In the genomic region with DNA sequence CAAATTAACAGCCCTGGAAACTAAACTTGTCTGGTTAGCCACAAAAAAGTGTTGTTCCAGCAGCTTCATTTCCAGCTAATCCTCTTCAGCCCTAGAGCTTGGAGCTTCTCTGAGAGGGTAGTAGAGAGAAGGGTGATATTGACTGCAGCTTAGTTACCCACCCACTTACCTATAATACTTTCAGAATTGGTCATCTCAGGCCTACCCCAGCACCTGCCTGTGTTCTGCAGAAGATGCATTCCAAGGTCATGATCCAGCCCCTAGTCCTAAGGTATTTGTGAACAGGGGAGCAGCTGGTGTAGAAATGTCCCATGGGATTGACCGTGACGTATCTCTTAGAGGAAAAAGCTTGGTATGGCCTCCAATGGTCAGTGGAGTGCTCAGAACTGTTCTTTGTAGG, we compare ENCODE assay signal across 20 cellular contexts.
DNase-seq lines count a peak whose midpoint lies in the region; ATAC-seq and TF ChIP-seq lines count a peak whose summit lies in the region.
"Had no signal": no experiment of that assay in that cellular context is flagged by ENCODE, and none has a peak within 500 bp of the region (broad histone marks: within the 10 kb centered on the region; RNA-seq: fewer than 3 reads in every experiment).

No MANE protein-coding gene starts in this region.

- TF ChIP-seq CTCF in RWPE2 (IDR thresholded peaks at IDR 0.05; ENCODE audit: poor library complexity, severe bottlenecking) (no peak), neutrophil (IDR thresholded peaks at IDR 0.05) (no peak)

- intact Hi-C loops in activated CD4-positive, alpha-beta T cell treated with anti-CD3 and anti-CD28 coated beads for 36 hours (cut with DNase I, micrococcal nuclease) = no loop called here
- intact Hi-C loops in CD4-positive, alpha-beta memory T cell (cut with micrococcal nuclease) = no loop called here

- H3K27ac ChIP-seq in RWPE2 (ENCODE audit: poor library complexity, severe bottlenecking) (no peak overlapping the region), neutrophil (peak overlapping the region; percentile 23)
- H3K27ac ChIP-seq in CD4-positive, alpha-beta memory T cell (ENCODE audit: low read depth, low read length) = no peak overlapping the region
- H3K27ac ChIP-seq: 22Rv1, transverse colon had no signal

- CTCF ChIA-PET in activated CD4-positive, alpha-beta T cell treated with anti-CD3 and anti-CD28 coated beads for 36 hours (lab: Charles Lee) = interaction anchor here (0.5 to 0.8 kb wide), 2 partner anchors 226 to 1192 kb away, joined by 3 read pairs; no protein-coding TSS in a partner anchor
- CTCF ChIA-PET in CD4-positive, alpha-beta memory T cell (lab: Charles Lee; ENCODE audit: partially characterized antibody) = no interaction called here

- no peak for DNase-seq in activated CD4-positive, alpha-beta T cell treated with anti-CD3 and anti-CD28 coated beads for 36 hours
- no peak for DNase-seq in activated CD4-positive, alpha-beta T cell treated with anti-CD3 and anti-CD28 coated beads, Interleukin-2, amount 50 U/mL, for 48 hours
- DNase-seq in RWPE2 (ENCODE audit: low spot score) (no peak), medulla oblongata (ENCODE audit: extremely low spot score) (no peak), NCI-H2227 treated with DMSO at 0.1 percent for 48 hours (lab: John Stamatoyannopoulos, UW) (no peak)
- no peak for DNase-seq in CD4-positive, alpha-beta memory T cell
- DNase-seq: activated CD4-positive, alpha-beta T cell treated with anti-CD3 and anti-CD28 coated beads for 4 hours; activated effector memory CD4-positive, alpha-beta T cell treated with Interleukin-2 at 50 U/mL for 16 hours; CD8-positive, alpha-beta T cell; effector memory CD4-positive, alpha-beta T cell; naive B cell; NCI-H1694 treated with DMSO at 0.1 percent for 48 hours; SIG-M5; stimulated activated CD4-positive, alpha-beta T cell treated with anti-CD3 and anti-CD28 coated beads, Interleukin-4, amount 100 ng/mL, for 1 hour; transverse colon had no signal

- H3K4me3 ChIP-seq in RWPE2 (ENCODE audit: severe bottlenecking) = no peak overlapping the region
- H3K4me3 ChIP-seq in neutrophil (ENCODE audit: low read depth in 1 of 2, low read length in 1 of 2) = no peak overlapping the region
- no peak overlapping the region for H3K4me3 ChIP-seq in CD4-positive, alpha-beta memory T cell (ENCODE audit: low read length in 2 of 2)
- H3K4me3 ChIP-seq: GM23338, transverse colon had no signal

- H3K4me1 Mint-ChIP-seq in activated CD4-positive, alpha-beta T cell treated with anti-CD3 and anti-CD28 coated beads for 36 hours = peaks cover 26% of the 10 kb centered on the region
- H3K4me1 Mint-ChIP-seq in CD4-positive, alpha-beta memory T cell = peaks cover 1 to 6% (median 5%) of the 10 kb centered on the region in 4 donors

- H3K9me3 ChIP-seq in RWPE2 (ENCODE audit: severe bottlenecking) (no peaks in the 10 kb centered on the region), neutrophil (no peaks in the 10 kb centered on the region)
- H3K9me3 ChIP-seq in CD4-positive, alpha-beta memory T cell (ENCODE audit: control insufficient read depth in 1 of 2, low read length in 2 of 2) = no peaks in the 10 kb centered on the region
- H3K9me3 ChIP-seq: transverse colon had no signal

- H3K36me3 ChIP-seq in RWPE2 (ENCODE audit: low read depth) (no peaks in the 10 kb centered on the region), neutrophil (peaks cover 9% of the 10 kb centered on the region)
- H3K36me3 ChIP-seq in CD4-positive, alpha-beta memory T cell (ENCODE audit: insufficient read depth, low read length) = no peaks in the 10 kb centered on the region
- H3K36me3 ChIP-seq: transverse colon had no signal

- no peak overlapping the region for H3K4me3 Mint-ChIP-seq in activated CD4-positive, alpha-beta T cell treated with anti-CD3 and anti-CD28 coated beads for 36 hours
- peak overlapping the region in 1 of 8 donors; percentile 20 for H3K4me3 Mint-ChIP-seq in CD4-positive, alpha-beta memory T cell
- H3K4me3 Mint-ChIP-seq: CD8-positive, alpha-beta T cell; GM23338; memory B cell had no signal

- H3K27ac Mint-ChIP-seq in activated CD4-positive, alpha-beta T cell treated with anti-CD3 and anti-CD28 coated beads for 36 hours = no peak overlapping the region
- no peak overlapping the region for H3K27ac Mint-ChIP-seq in CD4-positive, alpha-beta memory T cell
- H3K27ac Mint-ChIP-seq: CD8-positive, alpha-beta T cell; GM23338 had no signal

- POLR2A ChIA-PET in activated CD4-positive, alpha-beta T cell treated with anti-CD3 and anti-CD28 coated beads for 36 hours (lab: Charles Lee) = interaction anchor here (0.6 kb wide), 1 partner anchor 320 kb away, joined by 4 read pairs; no protein-coding TSS in a partner anchor
- POLR2A ChIA-PET in CD4-positive, alpha-beta memory T cell (lab: Charles Lee; ENCODE audit: partially characterized antibody) = no interaction called here

- H3K27me3 ChIP-seq in RWPE2 (ENCODE audit: insufficient read depth, poor library complexity, severe bottlenecking) (no peaks in the 10 kb centered on the region), neutrophil (no peaks in the 10 kb centered on the region)
- H3K27me3 ChIP-seq in CD4-positive, alpha-beta memory T cell (ENCODE audit: insufficient read depth, low read length) = no peaks in the 10 kb centered on the region
- H3K27me3 ChIP-seq: transverse colon had no signal

- no peaks in the 10 kb centered on the region for H3K36me3 Mint-ChIP-seq in activated CD4-positive, alpha-beta T cell treated with anti-CD3 and anti-CD28 coated beads for 36 hours (ENCODE audit: low read depth)
- H3K36me3 Mint-ChIP-seq in CD4-positive, alpha-beta memory T cell = peaks cover 0 to 4% of the 10 kb centered on the region in 2 donors
- H3K36me3 Mint-ChIP-seq: memory B cell, naive B cell had no signal

- no peaks in the 10 kb centered on the region for H3K9me3 Mint-ChIP-seq in activated CD4-positive, alpha-beta T cell treated with anti-CD3 and anti-CD28 coated beads for 36 hours (ENCODE audit: low read depth)
- H3K9me3 Mint-ChIP-seq in CD4-positive, alpha-beta memory T cell = no peaks in the 10 kb centered on the region
- H3K9me3 Mint-ChIP-seq: CD8-positive, alpha-beta T cell; GM23338; memory B cell; naive B cell had no signal

- H3K4me1 ChIP-seq in RWPE2 (ENCODE audit: insufficient read depth, poor library complexity, severe bottlenecking) (no peaks in the 10 kb centered on the region), neutrophil (ENCODE audit: control insufficient read depth in 1 of 2, insufficient read depth in 1 of 2, low read depth in 1 of 2, low read length in 1 of 2) (peaks cover 43 to 45% of the 10 kb centered on the region in 2 experiments)
- H3K4me1 ChIP-seq in CD4-positive, alpha-beta memory T cell (ENCODE audit: insufficient read depth, low read length) = no peaks in the 10 kb centered on the region

- ATAC-seq in activated CD4-positive, alpha-beta T cell treated with anti-CD3 and anti-CD28 coated beads for 36 hours = peak; percentile 29
- ATAC-seq in HG02763 (IDR thresholded peaks at IDR 0.05; ENCODE audit: unreplicated experiment) (peak; percentile 33), RWPE2 (ENCODE audit: low read depth) (peak; percentile 92)
- ATAC-seq: CD8-positive, alpha-beta T cell; GM23338 had no signal

- no peaks in the 10 kb centered on the region for H3K27me3 Mint-ChIP-seq in activated CD4-positive, alpha-beta T cell treated with anti-CD3 and anti-CD28 coated beads for 36 hours
- H3K27me3 Mint-ChIP-seq in CD4-positive, alpha-beta memory T cell = no peaks in the 10 kb centered on the region
- H3K27me3 Mint-ChIP-seq: memory B cell, naive B cell had no signal

Comparison
In these comparisons a context has a peak if more than half of its experiments do, and no peak if none do; other contexts are left out.
1. ATAC-seq: peak in every context shown above with its lines; median percentile 92 in RWPE2; 33 in HG02763; 29 in activated CD4-positive, alpha-beta T cell treated with anti-CD3 and anti-CD28 coated beads for 36 hours.